ENCODE assay signal across 17 cellular contexts in the genomic region with DNA sequence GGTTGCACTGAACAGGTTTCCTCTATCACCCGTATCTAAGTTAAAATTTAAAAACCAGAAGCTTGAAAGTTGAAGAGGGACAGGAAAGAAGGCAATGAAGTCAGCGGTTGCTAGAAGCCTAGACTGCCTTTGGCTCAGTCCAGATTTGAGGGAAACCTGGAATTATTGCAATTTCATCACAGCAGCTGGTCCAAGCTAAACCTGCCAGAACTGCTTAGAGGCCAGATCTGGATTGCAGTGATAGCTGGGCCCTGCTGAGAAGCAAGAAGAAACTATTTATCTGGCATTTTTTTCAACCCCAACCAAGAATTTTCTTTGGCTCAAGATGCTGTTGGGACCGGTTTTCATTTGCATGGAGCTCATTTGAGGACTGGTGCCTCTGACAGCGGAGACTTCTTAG.
DNase-seq lines count a peak whose midpoint lies in the region; ATAC-seq and TF ChIP-seq lines count a peak whose summit lies in the region.
"Had no signal": no experiment of that assay in that cellular context is flagged by ENCODE, and none has a peak within 500 bp of the region (broad histone marks: within the 10 kb centered on the region; RNA-seq: fewer than 3 reads in every experiment).

No MANE protein-coding gene starts in this region.

- ATAC-seq in GM18858 (IDR thresholded peaks at IDR 0.05; ENCODE audit: unreplicated experiment) (no peak), GM18870 (IDR thresholded peaks at IDR 0.05; ENCODE audit: unreplicated experiment) (no peak), GM18861 (IDR thresholded peaks at IDR 0.05; ENCODE audit: unreplicated experiment) (no peak)
- ATAC-seq: HepG2 had no signal

- H3K27ac ChIP-seq in mesenchymal stem cell (ENCODE audit: low read length, poor library complexity, severe bottlenecking), result no peak overlapping the region
- H3K27ac ChIP-seq: vagina had no signal

- H3K27me3 Mint-ChIP-seq in HFFc6 (ENCODE audit: insufficient read depth), result peaks cover 1% of the 10 kb centered on the region; the same call in 1 of the 2 replicates

- H4K8ac ChIP-seq in mesenchymal stem cell (ENCODE audit: low read length), result no peak overlapping the region

- no peak overlapping the region for H2AFZ ChIP-seq in mesenchymal stem cell (ENCODE audit: low read depth, low read length)

- peaks cover 4% of the 10 kb centered on the region for H3K4me1 ChIP-seq in mesenchymal stem cell (ENCODE audit: control insufficient read depth, insufficient read depth, low read depth, low read length)

- peaks cover 39% of the 10 kb centered on the region for H3K4me1 Mint-ChIP-seq in HFFc6 (ENCODE audit: low read depth)
- H3K4me1 Mint-ChIP-seq: CD4-positive, CD25-positive, alpha-beta regulatory T cell; central memory CD8-positive, alpha-beta T cell had no signal

- peak overlapping the region; percentile 11 for H3K9ac ChIP-seq in mesenchymal stem cell (ENCODE audit: low read length)

- no peak overlapping the region for H3K27ac Mint-ChIP-seq in HFFc6
- H3K27ac Mint-ChIP-seq: CD4-positive, CD25-positive, alpha-beta regulatory T cell had no signal

- H3K18ac ChIP-seq in mesenchymal stem cell (ENCODE audit: low read depth in 1 of 2, low read length in 2 of 2), result no peak overlapping the region

- TF ChIP-seq CTCF in HFFc6 (IDR thresholded peaks at IDR 0.05), result no peak

- H2BK15ac ChIP-seq in mesenchymal stem cell (ENCODE audit: low read depth, poor library complexity, severe bottlenecking), result no peak overlapping the region

- no peak overlapping the region for H3K4me2 ChIP-seq in mesenchymal stem cell (ENCODE audit: low read length, poor library complexity, severe bottlenecking)

- H2BK5ac ChIP-seq in mesenchymal stem cell (ENCODE audit: low read depth, low read length, poor library complexity, severe bottlenecking), result no peak overlapping the region

- no peak overlapping the region for H3K14ac ChIP-seq in mesenchymal stem cell (ENCODE audit: low read length in 2 of 2)

- H3K27me3 ChIP-seq in mesenchymal stem cell (ENCODE audit: control insufficient read depth in 1 of 2, insufficient read depth in 1 of 2, low read length in 2 of 2), result no peaks in the 10 kb centered on the region
- H3K27me3 ChIP-seq: vagina had no signal

- WGBS in mesenchymal stem cell, result 95% methylated on average over 4 of the region's 4 CpGs

- no peak overlapping the region for H3K4me3 Mint-ChIP-seq in HFFc6
- H3K4me3 Mint-ChIP-seq: CD4-positive, CD25-positive, alpha-beta regulatory T cell; central memory CD8-positive, alpha-beta T cell had no signal

- peaks cover 12% of the 10 kb centered on the region; the same call in 1 of the 2 replicates for H3K36me3 Mint-ChIP-seq in HFFc6 (ENCODE audit: low read depth)
- H3K36me3 Mint-ChIP-seq: CD4-positive, CD25-positive, alpha-beta regulatory T cell had no signal

- no peak overlapping the region for H3K23ac ChIP-seq in mesenchymal stem cell (ENCODE audit: low read length in 2 of 2)

- H4K91ac ChIP-seq in mesenchymal stem cell (ENCODE audit: low read length), result no peak overlapping the region

- H3K4me3 ChIP-seq in mesenchymal stem cell (ENCODE audit: insufficient read depth in 1 of 2, low read depth in 1 of 2, low read length in 2 of 2), result no peak overlapping the region
- H3K4me3 ChIP-seq: lung, vagina had no signal

- H3K9me3 Mint-ChIP-seq in HFFc6, result peaks cover 10% of the 10 kb centered on the region
- H3K9me3 Mint-ChIP-seq: central memory CD8-positive, alpha-beta T cell had no signal

- H3K36me3 ChIP-seq in mesenchymal stem cell (ENCODE audit: control insufficient read depth in 1 of 2, insufficient read depth in 2 of 2, low read depth in 1 of 2, low read length in 2 of 2), result no peaks in the 10 kb centered on the region
- H3K36me3 ChIP-seq: vagina had no signal

- H3K79me1 ChIP-seq in mesenchymal stem cell (replicated peaks; ENCODE audit: low read length, poor library complexity, severe bottlenecking), result no peaks in the 10 kb centered on the region

- H2BK12ac ChIP-seq in mesenchymal stem cell (ENCODE audit: low read length in 2 of 2), result no peak overlapping the region

- H3K9me3 ChIP-seq in mesenchymal stem cell (ENCODE audit: control insufficient read depth, low read length), result peaks cover 4% of the 10 kb centered on the region
- H3K9me3 ChIP-seq: vagina had no signal

- no peak overlapping the region for H3K4ac ChIP-seq in mesenchymal stem cell (ENCODE audit: low read depth in 1 of 2, low read length in 2 of 2)

- DNase-seq in HFFc6, result peak; percentile 49
- DNase-seq in dedifferentiated amniotic fluid mesenchymal stem cell (ENCODE audit: extremely low spot score), result peak; percentile 92
- no peak for DNase-seq in mesenchymal stem cell
- DNase-seq in stromal cell of bone marrow (ENCODE audit: low read depth), result peak; percentile 76
- DNase-seq in stimulated activated CD4-positive, alpha-beta T cell treated with anti-CD3 and anti-CD28 coated beads, Interleukin-12 subunit alpha, Interleukin-12 subunit beta, amount 100 ng/mL, for 4 hours, result no peak
- DNase-seq: activated gamma-delta T cell; CD4-positive, CD25-positive, alpha-beta regulatory T cell; MV-4-11; NCI-H2107; nucleus accumbens had no signal

- no peak overlapping the region for H2BK120ac ChIP-seq in mesenchymal stem cell (ENCODE audit: low read depth, low read length)

- H2AK5ac ChIP-seq in mesenchymal stem cell (ENCODE audit: low read length, severe bottlenecking), result no peak overlapping the region

Comparison
In these comparisons a context has a peak if more than half of its experiments do, and no peak if none do; other contexts are left out.
1. DNase-seq: peak in HFFc6 (single experiment), dedifferentiated amniotic fluid mesenchymal stem cell (single experiment) and stromal cell of bone marrow (single experiment); none in mesenchymal stem cell (single experiment) and stimulated activated CD4-positive, alpha-beta T cell treated with anti-CD3 and anti-CD28 coated beads, Interleukin-12 subunit alpha, Interleukin-12 subunit beta, amount 100 ng/mL, for 4 hours (single experiment).